In genomic region chr9:136372561-136373299, GRCh38 we compare ENCODE assay signal across 8 cellular contexts.
DNase-seq lines count a peak whose midpoint lies in the region; ATAC-seq lines count a peak whose summit lies in the region.

No MANE protein-coding gene starts in this region.

- DNase-seq in DMS 273 treated with DMSO at 0.1 percent for 48 hours (lab: John Stamatoyannopoulos, UW) (peak; percentile 49), LoVo (ENCODE audit: low spot score) (peak; percentile 43), amniotic epithelial cell (ENCODE audit: low read depth) (peak; percentile 69), islet precursor cell (peak; percentile 84), cerebellar nuclear complex (lab: John Stamatoyannopoulos, UW) (no peak)
- no peak for DNase-seq in stimulated activated effector memory CD8-positive, alpha-beta T cell treated with anti-CD3 and anti-CD28 coated beads, Interleukin-12 subunit alpha, Interleukin-12 subunit beta, amount 100 ng/mL, for 72 hours (ENCODE audit: low spot score in 2 of 2)
- DNase-seq in activated CD4-positive, alpha-beta T cell treated with anti-CD3 and anti-CD28 coated beads for 1 hour: no peak

- H3K27ac Mint-ChIP-seq in stimulated activated effector memory CD8-positive, alpha-beta T cell treated with anti-CD3 and anti-CD28 coated beads, Interleukin-12 subunit alpha, Interleukin-12 subunit beta, amount 100 ng/mL, for 72 hours: peak overlapping the region; percentile 37

- no peaks in the 10 kb centered on the region for H3K9me3 Mint-ChIP-seq in stimulated activated effector memory CD8-positive, alpha-beta T cell treated with anti-CD3 and anti-CD28 coated beads, Interleukin-12 subunit alpha, Interleukin-12 subunit beta, amount 100 ng/mL, for 72 hours

- ATAC-seq in stimulated activated effector memory CD8-positive, alpha-beta T cell treated with anti-CD3 and anti-CD28 coated beads, Interleukin-12 subunit alpha, Interleukin-12 subunit beta, amount 100 ng/mL, for 72 hours: no peak
- ATAC-seq in HG03045 (IDR thresholded peaks at IDR 0.05; ENCODE audit: unreplicated experiment): no peak

- H3K4me1 Mint-ChIP-seq in stimulated activated effector memory CD8-positive, alpha-beta T cell treated with anti-CD3 and anti-CD28 coated beads, Interleukin-12 subunit alpha, Interleukin-12 subunit beta, amount 100 ng/mL, for 72 hours: peaks cover 5% of the 10 kb centered on the region

- H3K36me3 Mint-ChIP-seq in stimulated activated effector memory CD8-positive, alpha-beta T cell treated with anti-CD3 and anti-CD28 coated beads, Interleukin-12 subunit alpha, Interleukin-12 subunit beta, amount 100 ng/mL, for 72 hours: peaks cover 14% of the 10 kb centered on the region

- H3K4me3 Mint-ChIP-seq in stimulated activated effector memory CD8-positive, alpha-beta T cell treated with anti-CD3 and anti-CD28 coated beads, Interleukin-12 subunit alpha, Interleukin-12 subunit beta, amount 100 ng/mL, for 72 hours: peak overlapping the region; percentile 53

Comparison
In these comparisons a context has a peak if more than half of its experiments do, and no peak if none do; other contexts are left out.
1. DNase-seq: peak in DMS 273 treated with DMSO at 0.1 percent for 48 hours (single experiment), LoVo (single experiment), amniotic epithelial cell (single experiment) and islet precursor cell (single experiment); none in stimulated activated effector memory CD8-positive, alpha-beta T cell treated with anti-CD3 and anti-CD28 coated beads, Interleukin-12 subunit alpha, Interleukin-12 subunit beta, amount 100 ng/mL, for 72 hours (0 of 2), cerebellar nuclear complex (0 of 2) and activated CD4-positive, alpha-beta T cell treated with anti-CD3 and anti-CD28 coated beads for 1 hour (single experiment).